Comparison of ENCODE assay signal across 10 cellular contexts in the genomic region with DNA sequence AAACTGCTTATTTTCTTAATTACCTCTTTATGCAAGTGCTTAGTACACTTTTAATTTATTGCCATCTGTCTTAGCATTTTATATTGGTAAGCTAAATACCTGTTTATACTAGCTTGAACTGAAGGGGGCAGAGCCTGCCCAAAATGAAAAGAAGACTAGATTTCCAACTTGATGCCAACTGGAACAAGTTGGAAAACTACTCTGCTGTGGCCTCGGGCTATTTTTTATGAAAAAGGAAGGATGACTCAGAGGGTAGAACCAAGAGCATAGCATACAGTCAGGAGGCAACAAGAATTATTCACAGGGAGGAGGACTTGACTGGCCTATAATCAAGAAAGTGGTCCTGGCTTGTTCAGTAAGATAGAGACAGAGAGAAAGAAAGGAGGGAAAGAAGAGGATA.
DNase-seq lines count a peak whose midpoint lies in the region; ATAC-seq and TF ChIP-seq lines count a peak whose summit lies in the region.
"Had no signal": no experiment of that assay in that cellular context is flagged by ENCODE, and none has a peak within 500 bp of the region (broad histone marks: within the 10 kb centered on the region; RNA-seq: fewer than 3 reads in every experiment).

No MANE protein-coding gene starts in this region.

- H3K9me2 ChIP-seq in hepatocyte (replicated peaks; ENCODE audit: insufficient read depth) = no peaks in the 10 kb centered on the region

- intact Hi-C loops in ascending aorta (cut with DNase I) = no loop called here
- intact Hi-C loops in posterior vena cava (cut with DNase I) = no loop called here

- no peaks in the 10 kb centered on the region for H3K4me1 ChIP-seq in ascending aorta
- H3K4me1 ChIP-seq in hepatocyte (ENCODE audit: insufficient read depth) = no peaks in the 10 kb centered on the region

- H3K27ac ChIP-seq in ascending aorta = no peak overlapping the region
- H3K27ac ChIP-seq in hepatocyte = no peak overlapping the region
- H3K27ac ChIP-seq: neutrophil had no signal

- no peak overlapping the region for H2AFZ ChIP-seq in hepatocyte

- TF ChIP-seq CTCF in ascending aorta (IDR thresholded peaks at IDR 0.05) (peak in 2 of 3 experiments; percentile 17 to 31), hepatocyte (IDR thresholded peaks at IDR 0.05; ENCODE audit: poor library complexity) (peak; percentile 32)

- no peak for ATAC-seq in HG03571 (IDR thresholded peaks at IDR 0.05; ENCODE audit: unreplicated experiment)
- ATAC-seq in HG03378 (IDR thresholded peaks at IDR 0.05; ENCODE audit: unreplicated experiment) = no peak

- no peaks in the 10 kb centered on the region for H4K20me1 ChIP-seq in hepatocyte (ENCODE audit: insufficient read depth, poor library complexity, severe bottlenecking)

- no peak overlapping the region for H3K4me3 ChIP-seq in ascending aorta
- H3K4me3 ChIP-seq in hepatocyte = no peak overlapping the region

- no peaks in the 10 kb centered on the region for H3K36me3 ChIP-seq in ascending aorta
- no peaks in the 10 kb centered on the region for H3K36me3 ChIP-seq in hepatocyte (replicated peaks; ENCODE audit: insufficient read depth, low read depth)
- H3K36me3 ChIP-seq: neutrophil had no signal

- 71% methylated on average over 1 of the region's 1 CpG for WGBS in hepatocyte (ENCODE audit: low lambda C conversion rate, missing lambda C conversion rate)

- no peaks in the 10 kb centered on the region for H3K9me3 ChIP-seq in ascending aorta
- H3K9me3 ChIP-seq in hepatocyte (ENCODE audit: low read depth) = no peaks in the 10 kb centered on the region
- H3K9me3 ChIP-seq: neutrophil had no signal

- no peak overlapping the region for H3K4me2 ChIP-seq in hepatocyte

- peak; percentile 80 for DNase-seq in AG08395 (ENCODE audit: low spot score)
- DNase-seq in HT-29 (ENCODE audit: low spot score) = peak; percentile 33
- no peak for DNase-seq in ascending aorta (ENCODE audit: low spot score in 2 of 2)
- peak; percentile 59 for DNase-seq in hepatocyte (ENCODE audit: low spot score)
- no peak for DNase-seq in NAMALWA (ENCODE audit: low spot score)
- DNase-seq in posterior vena cava (ENCODE audit: low spot score) = no peak
- DNase-seq: GF-D8 had no signal

- H3K27me3 ChIP-seq in ascending aorta (no peaks in the 10 kb centered on the region), hepatocyte (no peaks in the 10 kb centered on the region)
- H3K27me3 ChIP-seq: neutrophil had no signal

- no peaks in the 10 kb centered on the region for H3K79me2 ChIP-seq in hepatocyte

Comparison
In these comparisons a context has a peak if more than half of its experiments do, and no peak if none do; other contexts are left out.
1. DNase-seq: peak in AG08395 (single experiment), HT-29 (single experiment) and hepatocyte (single experiment); none in ascending aorta (0 of 2), NAMALWA (single experiment) and posterior vena cava (single experiment).